Comparison of ENCODE assay signal across 1 cellular context in genomic region chrX:41085883-41086626, GRCh38.
TF ChIP-seq lines count a peak whose summit lies in the region.

No MANE protein-coding gene starts in this region.

TF ChIP-seq in GM23338, 12 proteins besides CTCF, POLR2A, EP300 and RAD21 (continued from another document):
- TF ChIP-seq ZNF462 (CRISPR knock-in tag; IDR thresholded peaks at IDR 0.05) = no peak
- TF ChIP-seq ZNF114 (CRISPR knock-in tag; IDR thresholded peaks at IDR 0.05) = no peak
- TF ChIP-seq ZNF331 (CRISPR knock-in tag; IDR thresholded peaks at IDR 0.05; ENCODE audit: low read depth) = no peak
- TF ChIP-seq JUNB (IDR thresholded peaks at IDR 0.05; ENCODE audit: unreplicated experiment) = no peak
